ENCODE assay signal across 8 cellular contexts in the genomic region with DNA sequence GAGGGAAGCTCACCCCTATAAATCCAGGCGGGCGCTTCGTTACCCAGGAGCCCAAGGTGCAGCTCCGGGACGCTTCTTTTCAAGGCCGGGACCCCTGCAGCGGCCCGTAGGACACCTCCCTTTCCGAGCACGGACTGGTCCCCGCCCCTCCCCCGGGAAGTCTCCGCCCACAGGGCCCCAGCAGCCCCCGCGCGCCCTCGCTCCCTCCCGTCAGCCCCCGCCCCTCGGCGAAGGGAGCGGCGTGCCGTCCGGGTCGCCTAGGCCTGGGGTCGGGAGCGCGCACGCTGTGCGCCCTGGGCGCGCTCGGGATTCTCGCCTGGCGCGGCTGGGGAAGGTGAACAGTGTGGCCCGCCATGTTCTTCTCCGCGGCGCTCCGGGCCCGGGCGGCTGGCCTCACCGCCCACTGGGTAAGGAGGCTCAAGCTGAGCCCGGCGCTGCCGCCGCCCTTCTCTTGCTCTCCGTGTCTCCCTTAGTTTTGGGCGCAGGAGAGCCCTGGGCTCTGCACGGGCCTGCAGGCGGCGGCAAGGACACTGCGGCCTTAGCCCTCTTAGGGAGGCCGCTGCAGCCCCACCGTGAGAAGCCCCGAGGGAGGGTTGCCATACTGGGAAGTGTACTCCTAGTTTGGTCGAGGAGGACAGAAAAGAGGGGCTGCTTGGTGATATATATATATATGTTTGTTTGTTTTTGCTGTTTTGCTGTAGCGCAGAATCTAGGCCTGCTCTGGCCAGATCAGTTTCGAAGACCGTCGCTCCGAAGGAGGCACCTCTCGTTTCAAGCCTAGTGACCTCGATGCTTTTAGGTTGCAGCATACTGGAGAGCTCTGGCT. TPM values are rescaled to one million over a fixed set of nuclear protein-coding genes. Genes with fewer than 3 reads are reported as not detected.
A peak's percentile ranks its signal among the peaks of the same experiment; 100 is the strongest.
DNase-seq lines count a peak whose midpoint lies in the region; ATAC-seq and TF ChIP-seq lines count a peak whose summit lies in the region.

A gene (plus strand): TSS at position 309 of the 826 bp plus-strand sequence. CDS start 45 bp downstream, at position 354.

- H3K36me3 ChIP-seq in KMS-11 (ENCODE audit: insufficient read depth): no peaks in the 10 kb centered on the region
- peaks cover 5% of the 10 kb centered on the region for H3K36me3 ChIP-seq in Panc1 (ENCODE audit: control insufficient read depth, insufficient read depth, low read length)
- H3K36me3 ChIP-seq in esophagus (ENCODE audit: control insufficient read depth in 2 of 2, insufficient read depth in 2 of 2, low read length in 1 of 2): no peaks in the 10 kb centered on the region
- H3K36me3 ChIP-seq in mucosa of stomach (ENCODE audit: control insufficient read depth, insufficient read depth, low read length): no peaks in the 10 kb centered on the region

- ATAC-seq in GM21786 (IDR thresholded peaks at IDR 0.05; ENCODE audit: unreplicated experiment) (peak; percentile 87), Panc1 (peak; percentile 99)
- ATAC-seq in activated T-cell treated with anti-CD3 and anti-CD28 coated beads, Interleukin-2, amount 50 U/mL, for 4 hours: peak; percentile 92 to 93

- in situ Hi-C loops in Panc1 (cut with HindIII; ENCODE audit: low pct_unique_long_range_greater_than_20kb, low sequenced_read_pairs): no loop called here

- no peaks in the 10 kb centered on the region for H3K9me3 ChIP-seq in Panc1 (ENCODE audit: control insufficient read depth, insufficient read depth, low read depth, low read length)
- no peaks in the 10 kb centered on the region for H3K9me3 ChIP-seq in esophagus (ENCODE audit: control insufficient read depth in 2 of 2, insufficient read depth in 1 of 2, low read depth in 1 of 2, low read length in 1 of 2)
- no peaks in the 10 kb centered on the region for H3K9me3 ChIP-seq in mucosa of stomach (ENCODE audit: control insufficient read depth, low read length)

- POLR2A ChIA-PET in Panc1 (lab: Charles Lee): interaction anchor here (0.7 kb wide), 1 partner anchor 15 kb away, joined by 3 read pairs; no protein-coding TSS in a partner anchor

- peaks cover 53% of the 10 kb centered on the region for H3K4me1 Mint-ChIP-seq in activated T-cell treated with anti-CD3 and anti-CD28 coated beads, Interleukin-2, amount 50 U/mL, for 4 hours (ENCODE audit: low read depth)

- peak within 1 kb of the TSS; percentile 99 for H3K4me2 ChIP-seq in KMS-11

- no peaks in the 10 kb centered on the region for H3K27me3 Mint-ChIP-seq in activated T-cell treated with anti-CD3 and anti-CD28 coated beads, Interleukin-2, amount 50 U/mL, for 4 hours (ENCODE audit: low read depth)

- intact Hi-C loops in Panc1 (cut with micrococcal nuclease; ENCODE audit: unreplicated experiment): no loop called here

- H3K27me3 ChIP-seq in KMS-11 (ENCODE audit: insufficient read depth, low read depth) (no peaks in the 10 kb centered on the region), Panc1 (ENCODE audit: control insufficient read depth, insufficient read depth, low read length) (no peaks in the 10 kb centered on the region), esophagus (ENCODE audit: control insufficient read depth in 1 of 2, insufficient read depth in 2 of 2, low read length in 2 of 2) (no peaks in the 10 kb centered on the region), mucosa of stomach (ENCODE audit: control insufficient read depth, insufficient read depth, low read length) (no peaks in the 10 kb centered on the region)

- BruUV-seq in Panc1 (replicated peaks; lab: Mats Ljungman, UMichigan): no TSS peak

- H3K4me3 ChIP-seq in KMS-11 (IDR thresholded peaks at IDR 0.05; ENCODE audit: insufficient read depth, low read depth, low read length): no peak within 1 kb of the TSS
- peak within 1 kb of the TSS; percentile 66 to 78 for H3K4me3 ChIP-seq in Panc1 (ENCODE audit: low read depth in 2 of 2, low read length in 2 of 2)
- H3K4me3 ChIP-seq in esophagus (ENCODE audit: low read depth in 1 of 2, low read length in 2 of 2): peak within 1 kb of the TSS; percentile 75 to 86
- H3K4me3 ChIP-seq in mucosa of stomach (ENCODE audit: low read length): peak within 1 kb of the TSS; percentile 78

- H4K20me1 ChIP-seq in KMS-11 (ENCODE audit: insufficient read depth): peaks cover 13% of the 10 kb centered on the region

- H3K79me2 ChIP-seq in KMS-11 (ENCODE audit: insufficient read depth, low read depth): peaks cover 61% of the 10 kb centered on the region

- H3K27ac ChIP-seq in KMS-11 (peak within 1 kb of the TSS; percentile 90), Panc1 (ENCODE audit: low read length) (peak within 1 kb of the TSS; percentile 93), esophagus (ENCODE audit: low read depth in 2 of 2, low read length in 1 of 2) (peak within 1 kb of the TSS; percentile 92 to 95)

- H3K9ac ChIP-seq in KMS-11: peak within 1 kb of the TSS; percentile 82
- H3K9ac ChIP-seq in mucosa of stomach (ENCODE audit: low read length): peak within 1 kb of the TSS; percentile 92

- DNase-seq in DMS79 (lab: John Stamatoyannopoulos, UW) (peak; percentile 87), Panc1 (ENCODE audit: low read depth, low spot score) (peak; percentile 58)
- DNase-seq in activated T-cell treated with anti-CD3 and anti-CD28 coated beads, Interleukin-2, amount 50 U/mL, for 4 hours: peak; percentile 97
- peak; percentile 99 for DNase-seq in stimulated activated CD8-positive, alpha-beta memory T cell treated with anti-CD3 and anti-CD28 coated beads, Interleukin-4, amount 100 ng/mL, for 48 hours

- H3K9me3 Mint-ChIP-seq in activated T-cell treated with anti-CD3 and anti-CD28 coated beads, Interleukin-2, amount 50 U/mL, for 4 hours: no peaks in the 10 kb centered on the region

- CTCF ChIA-PET in Panc1 (lab: Charles Lee): no interaction called here

- 4 to 5% methylated on average over 52 to 66 of the region's 66 CpGs for WGBS in esophagus, 2 donors

- H3K4me1 ChIP-seq in KMS-11 (ENCODE audit: low read depth, poor library complexity, severe bottlenecking) (peaks cover 33% of the 10 kb centered on the region), Panc1 (ENCODE audit: control insufficient read depth, insufficient read depth, low read length) (peaks cover 45% of the 10 kb centered on the region), esophagus (ENCODE audit: control insufficient read depth in 2 of 2, insufficient read depth in 2 of 2, low read length in 1 of 2) (peaks cover 0 to 2% of the 10 kb centered on the region in 2 donors), mucosa of stomach (ENCODE audit: control insufficient read depth, insufficient read depth, low read length) (peaks cover 33% of the 10 kb centered on the region)

- peaks cover 11% of the 10 kb centered on the region for H3K36me3 Mint-ChIP-seq in activated T-cell treated with anti-CD3 and anti-CD28 coated beads, Interleukin-2, amount 50 U/mL, for 4 hours (ENCODE audit: insufficient read depth)

- H2AFZ ChIP-seq in KMS-11 (ENCODE audit: low read depth): peak within 1 kb of the TSS; percentile 62

- H3K4me3 Mint-ChIP-seq in activated T-cell treated with anti-CD3 and anti-CD28 coated beads, Interleukin-2, amount 50 U/mL, for 4 hours: peak within 1 kb of the TSS; percentile 91

- TF ChIP-seq CTCF in KMS-11 (conservative IDR thresholded peaks at IDR 0.05; ENCODE audit: low read depth, low read length) (no peak), Panc1 (IDR thresholded peaks at IDR 0.05) (no peak)

RNA-seq across cellular contexts. Expression of the gene that starts here (rescaled TPM):
- 157 TPM for total RNA-seq in Panc1 (2021; ENCODE audit: unreplicated experiment)
- 87.8 TPM for polyA plus RNA-seq in Panc1 (2012; ENCODE audit: insufficient read length)
- 100 to 1,000 TPM; 254 to 279 (median 265) TPM for total RNA-seq in activated T-cell treated with anti-CD3 and anti-CD28 coated beads, Interleukin-2, amount 50 U/mL, for 4 hours
- polyA plus RNA-seq in esophagus: 100 to 1,000 TPM; 163 to 222 TPM
